ENCODE assay signal across 2 cellular contexts in genomic region chr11:81007046-81007445, GRCh38.
TF ChIP-seq lines count a peak whose summit lies in the region.

No MANE protein-coding gene starts in this region.

TF ChIP-seq in liver, 16 proteins besides CTCF, POLR2A, EP300 and RAD21 (continued from another document):
- TF ChIP-seq REST (IDR thresholded peaks at IDR 0.05) (no peak), EGR1 (IDR thresholded peaks at IDR 0.05; ENCODE audit: low read depth in 2 of 2) (no peak), YY1 (IDR thresholded peaks at IDR 0.05) (no peak), RXRA (IDR thresholded peaks at IDR 0.05) (no peak), FOXA1 (IDR thresholded peaks at IDR 0.05) (no peak), SP1 (IDR thresholded peaks at IDR 0.05) (no peak), GABPA (IDR thresholded peaks at IDR 0.05 in 1 of 2, conservative IDR thresholded peaks at IDR 0.05 in 1 of 2) (no peak), ZBTB33 (IDR thresholded peaks at IDR 0.05) (no peak), FOXA2 (IDR thresholded peaks at IDR 0.05) (no peak)
- TF ChIP-seq, protein P1, sequence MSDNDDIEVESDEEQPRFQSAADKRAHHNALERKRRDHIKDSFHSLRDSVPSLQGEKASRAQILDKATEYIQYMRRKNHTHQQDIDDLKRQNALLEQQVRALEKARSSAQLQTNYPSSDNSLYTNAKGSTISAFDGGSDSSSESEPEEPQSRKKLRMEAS (IDR thresholded peaks at IDR 0.05), result no peak

TF ChIP-seq in HepG2, 621 proteins besides CTCF, POLR2A, EP300 and RAD21 (continued from another document):
- TF ChIP-seq, protein P2, sequence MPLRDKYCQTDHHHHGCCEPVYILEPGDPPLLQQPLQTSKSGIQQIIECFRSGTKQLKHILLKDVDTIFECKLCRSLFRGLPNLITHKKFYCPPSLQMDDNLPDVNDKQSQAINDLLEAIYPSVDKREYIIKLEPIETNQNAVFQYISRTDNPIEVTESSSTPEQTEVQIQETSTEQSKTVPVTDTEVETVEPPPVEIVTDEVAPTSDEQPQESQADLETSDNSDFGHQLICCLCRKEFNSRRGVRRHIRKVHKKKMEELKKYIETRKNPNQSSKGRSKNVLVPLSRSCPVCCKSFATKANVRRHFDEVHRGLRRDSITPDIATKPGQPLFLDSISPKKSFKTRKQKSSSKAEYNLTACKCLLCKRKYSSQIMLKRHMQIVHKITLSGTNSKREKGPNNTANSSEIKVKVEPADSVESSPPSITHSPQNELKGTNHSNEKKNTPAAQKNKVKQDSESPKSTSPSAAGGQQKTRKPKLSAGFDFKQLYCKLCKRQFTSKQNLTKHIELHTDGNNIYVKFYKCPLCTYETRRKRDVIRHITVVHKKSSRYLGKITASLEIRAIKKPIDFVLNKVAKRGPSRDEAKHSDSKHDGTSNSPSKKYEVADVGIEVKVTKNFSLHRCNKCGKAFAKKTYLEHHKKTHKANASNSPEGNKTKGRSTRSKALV (CRISPR knock-in tag; IDR thresholded peaks at IDR 0.05), result no peak
- TF ChIP-seq, protein P3, sequence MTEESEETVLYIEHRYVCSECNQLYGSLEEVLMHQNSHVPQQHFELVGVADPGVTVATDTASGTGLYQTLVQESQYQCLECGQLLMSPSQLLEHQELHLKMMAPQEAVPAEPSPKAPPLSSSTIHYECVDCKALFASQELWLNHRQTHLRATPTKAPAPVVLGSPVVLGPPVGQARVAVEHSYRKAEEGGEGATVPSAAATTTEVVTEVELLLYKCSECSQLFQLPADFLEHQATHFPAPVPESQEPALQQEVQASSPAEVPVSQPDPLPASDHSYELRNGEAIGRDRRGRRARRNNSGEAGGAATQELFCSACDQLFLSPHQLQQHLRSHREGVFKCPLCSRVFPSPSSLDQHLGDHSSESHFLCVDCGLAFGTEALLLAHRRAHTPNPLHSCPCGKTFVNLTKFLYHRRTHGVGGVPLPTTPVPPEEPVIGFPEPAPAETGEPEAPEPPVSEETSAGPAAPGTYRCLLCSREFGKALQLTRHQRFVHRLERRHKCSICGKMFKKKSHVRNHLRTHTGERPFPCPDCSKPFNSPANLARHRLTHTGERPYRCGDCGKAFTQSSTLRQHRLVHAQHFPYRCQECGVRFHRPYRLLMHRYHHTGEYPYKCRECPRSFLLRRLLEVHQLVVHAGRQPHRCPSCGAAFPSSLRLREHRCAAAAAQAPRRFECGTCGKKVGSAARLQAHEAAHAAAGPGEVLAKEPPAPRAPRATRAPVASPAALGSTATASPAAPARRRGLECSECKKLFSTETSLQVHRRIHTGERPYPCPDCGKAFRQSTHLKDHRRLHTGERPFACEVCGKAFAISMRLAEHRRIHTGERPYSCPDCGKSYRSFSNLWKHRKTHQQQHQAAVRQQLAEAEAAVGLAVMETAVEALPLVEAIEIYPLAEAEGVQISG (CRISPR knock-in tag; IDR thresholded peaks at IDR 0.05), result no peak
- TF ChIP-seq RBM39 (IDR thresholded peaks at IDR 0.05; ENCODE audit: low read depth, low read length, poor library complexity, severe bottlenecking), result no peak
TF ChIP-seq in HepG2: peak in this region for 0.
